10 cellular contexts compared by ENCODE assay signal in genomic region chr3:189394599-189395121, GRCh38.
DNase-seq lines count a peak whose midpoint lies in the region; ATAC-seq, FAIRE-seq and TF ChIP-seq lines count a peak whose summit lies in the region.
"Had no signal": no experiment of that assay in that cellular context is flagged by ENCODE, and none has a peak within 500 bp of the region (broad histone marks: within the 10 kb centered on the region; RNA-seq: fewer than 3 reads in every experiment).

No MANE protein-coding gene starts in this region.

- peaks cover 1% of the 10 kb centered on the region for H3K9me3 Mint-ChIP-seq in activated naive CD4-positive, alpha-beta T cell treated with anti-CD3 and anti-CD28 coated beads, Interleukin-2, amount 10 ng/mL, durations not matched to agents 7 days and 5 days
- H3K9me3 Mint-ChIP-seq in activated naive CD4-positive, alpha-beta T cell treated with anti-CD3 and anti-CD28 coated beads for 36 hours, result no peaks in the 10 kb centered on the region
- peaks cover 0 to 5% of the 10 kb centered on the region in 2 donors for H3K9me3 Mint-ChIP-seq in stimulated activated naive CD8-positive, alpha-beta T cell treated with anti-CD3 and anti-CD28 coated beads, Interleukin-15, amount 100 ng/mL, for 72 hours
- no peaks in the 10 kb centered on the region for H3K9me3 Mint-ChIP-seq in Caco-2 (ENCODE audit: unreplicated experiment)

- no peak overlapping the region for H3K4me3 ChIP-seq in Caco-2 (ENCODE audit: low read depth, low read length)
- H3K4me3 ChIP-seq: suprapubic skin had no signal

- H3K27me3 Mint-ChIP-seq in activated naive CD4-positive, alpha-beta T cell treated with anti-CD3 and anti-CD28 coated beads, Interleukin-2, amount 10 ng/mL, durations not matched to agents 7 days and 5 days, result peaks cover 4% of the 10 kb centered on the region
- no peaks in the 10 kb centered on the region for H3K27me3 Mint-ChIP-seq in activated naive CD4-positive, alpha-beta T cell treated with anti-CD3 and anti-CD28 coated beads for 36 hours (ENCODE audit: low read depth)
- H3K27me3 Mint-ChIP-seq in stimulated activated naive CD8-positive, alpha-beta T cell treated with anti-CD3 and anti-CD28 coated beads, Interleukin-15, amount 100 ng/mL, for 72 hours, result no peaks in the 10 kb centered on the region
- no peaks in the 10 kb centered on the region for H3K27me3 Mint-ChIP-seq in Caco-2 (ENCODE audit: insufficient read depth, unreplicated experiment)

- H3K27ac Mint-ChIP-seq in activated naive CD4-positive, alpha-beta T cell treated with anti-CD3 and anti-CD28 coated beads, Interleukin-2, amount 10 ng/mL, durations not matched to agents 7 days and 5 days, result peak overlapping the region; percentile 43
- H3K27ac Mint-ChIP-seq in activated naive CD4-positive, alpha-beta T cell treated with anti-CD3 and anti-CD28 coated beads for 36 hours, result no peak overlapping the region
- H3K27ac Mint-ChIP-seq in stimulated activated naive CD8-positive, alpha-beta T cell treated with anti-CD3 and anti-CD28 coated beads, Interleukin-15, amount 100 ng/mL, for 72 hours, result no peak overlapping the region
- H3K27ac Mint-ChIP-seq in Caco-2 (ENCODE audit: unreplicated experiment), result no peak overlapping the region

- DNase-seq in activated naive CD4-positive, alpha-beta T cell treated with anti-CD3 and anti-CD28 coated beads, Interleukin-2, amount 10 ng/mL, durations not matched to agents 7 days and 5 days, result no peak
- no peak for DNase-seq in activated naive CD4-positive, alpha-beta T cell treated with anti-CD3 and anti-CD28 coated beads for 36 hours
- DNase-seq in H54 (ENCODE audit: insufficient read length, low spot score), result no peak
- no peak for DNase-seq in stimulated activated naive CD8-positive, alpha-beta T cell treated with anti-CD3 and anti-CD28 coated beads, Interleukin-15, amount 100 ng/mL, for 72 hours
- no peak for DNase-seq in SHP77 (lab: John Stamatoyannopoulos, UW)
- DNase-seq in Caco-2, result no peak
- DNase-seq in left lobe of liver (ENCODE audit: low spot score), result no peak

- FAIRE-seq in H54 (lab: Jason Lieb, UNC), result peak; percentile 11
- FAIRE-seq: endometrium had no signal

- no peaks in the 10 kb centered on the region for H3K27me3 ChIP-seq in Caco-2 (replicated peaks; ENCODE audit: control insufficient read depth, insufficient read depth, low read length)
- H3K27me3 ChIP-seq: suprapubic skin had no signal

- TF ChIP-seq CTCF in Caco-2 (IDR thresholded peaks at IDR 0.05; ENCODE audit: insufficient read depth in 1 of 2, low read depth in 1 of 2, low read length in 1 of 2, severe bottlenecking in 1 of 2, unreplicated experiment in 1 of 2), result no peak

- POLR2A ChIA-PET in Caco-2 (lab: Charles Lee), result no interaction called here

- peaks cover 5% of the 10 kb centered on the region for H3K4me1 Mint-ChIP-seq in activated naive CD4-positive, alpha-beta T cell treated with anti-CD3 and anti-CD28 coated beads, Interleukin-2, amount 10 ng/mL, durations not matched to agents 7 days and 5 days
- peaks cover 3% of the 10 kb centered on the region for H3K4me1 Mint-ChIP-seq in activated naive CD4-positive, alpha-beta T cell treated with anti-CD3 and anti-CD28 coated beads for 36 hours (ENCODE audit: low read depth)
- H3K4me1 Mint-ChIP-seq in stimulated activated naive CD8-positive, alpha-beta T cell treated with anti-CD3 and anti-CD28 coated beads, Interleukin-15, amount 100 ng/mL, for 72 hours, result no peaks in the 10 kb centered on the region
- H3K4me1 Mint-ChIP-seq in Caco-2 (ENCODE audit: low read depth, unreplicated experiment), result no peaks in the 10 kb centered on the region

- H3K9me3 ChIP-seq in Caco-2, result no peaks in the 10 kb centered on the region
- H3K9me3 ChIP-seq: suprapubic skin had no signal

- H3K4me3 Mint-ChIP-seq in activated naive CD4-positive, alpha-beta T cell treated with anti-CD3 and anti-CD28 coated beads, Interleukin-2, amount 10 ng/mL, durations not matched to agents 7 days and 5 days, result no peak overlapping the region
- no peak overlapping the region for H3K4me3 Mint-ChIP-seq in activated naive CD4-positive, alpha-beta T cell treated with anti-CD3 and anti-CD28 coated beads for 36 hours
- no peak overlapping the region for H3K4me3 Mint-ChIP-seq in stimulated activated naive CD8-positive, alpha-beta T cell treated with anti-CD3 and anti-CD28 coated beads, Interleukin-15, amount 100 ng/mL, for 72 hours
- no peak overlapping the region for H3K4me3 Mint-ChIP-seq in Caco-2 (ENCODE audit: unreplicated experiment)

- ATAC-seq in HG03521 (IDR thresholded peaks at IDR 0.05; ENCODE audit: unreplicated experiment) (peak; percentile 66), left lobe of liver (no peak)
- peak; percentile 57 for ATAC-seq in stimulated activated naive CD8-positive, alpha-beta T cell treated with anti-CD3 and anti-CD28 coated beads, Interleukin-15, amount 100 ng/mL, for 72 hours

- no peak for TF ChIP-seq POLR2A in H54 (IDR thresholded peaks at IDR 0.05; ENCODE audit: low read depth, low read length)

- no peaks in the 10 kb centered on the region for H3K36me3 Mint-ChIP-seq in activated naive CD4-positive, alpha-beta T cell treated with anti-CD3 and anti-CD28 coated beads, Interleukin-2, amount 10 ng/mL, durations not matched to agents 7 days and 5 days
- no peaks in the 10 kb centered on the region for H3K36me3 Mint-ChIP-seq in activated naive CD4-positive, alpha-beta T cell treated with anti-CD3 and anti-CD28 coated beads for 36 hours (ENCODE audit: low read depth)
- no peaks in the 10 kb centered on the region for H3K36me3 Mint-ChIP-seq in Caco-2 (ENCODE audit: insufficient read depth, unreplicated experiment)

- H3K4me1 ChIP-seq in Caco-2, result peaks cover 12% of the 10 kb centered on the region; the same call in 1 of the 2 replicates

- CTCF ChIA-PET in activated naive CD4-positive, alpha-beta T cell treated with anti-CD3 and anti-CD28 coated beads, Interleukin-2, amount 10 ng/mL, durations not matched to agents 7 days and 5 days (lab: Charles Lee), result interaction anchor here (1.6 to 1.8 kb wide), 2 partner anchors 10 to 122 kb away, joined by 3 read pairs; no protein-coding TSS in a partner anchor
- CTCF ChIA-PET in activated naive CD4-positive, alpha-beta T cell treated with anti-CD3 and anti-CD28 coated beads for 36 hours (lab: Charles Lee), result no interaction called here
- CTCF ChIA-PET in Caco-2 (lab: Charles Lee), result no interaction called here

- intact Hi-C loops in activated naive CD4-positive, alpha-beta T cell treated with anti-CD3 and anti-CD28 coated beads for 36 hours (cut with micrococcal nuclease), result no loop called here
- intact Hi-C loops in Caco-2 (cut with micrococcal nuclease; ENCODE audit: unreplicated experiment), result no loop called here

- no peaks in the 10 kb centered on the region for H3K36me3 ChIP-seq in Caco-2 (ENCODE audit: control insufficient read depth, insufficient read depth, low read length)
- H3K36me3 ChIP-seq: suprapubic skin had no signal

- BruUV-seq in Caco-2 (replicated peaks; lab: Mats Ljungman, UMichigan), result no TSS peak
